1 cellular context compared by ENCODE assay signal in genomic region chr11:69640995-69641581, GRCh38.
TF ChIP-seq lines count a peak whose summit lies in the region.

Gene CCND1, plus strand, starts transcription at chr11:69641156. Its CDS starts 158 bp downstream, at chr11:69641314.

TF ChIP-seq in HepG2, 621 proteins besides CTCF, POLR2A, EP300 and RAD21 (continued from another document):
- TF ChIP-seq, protein P1, sequence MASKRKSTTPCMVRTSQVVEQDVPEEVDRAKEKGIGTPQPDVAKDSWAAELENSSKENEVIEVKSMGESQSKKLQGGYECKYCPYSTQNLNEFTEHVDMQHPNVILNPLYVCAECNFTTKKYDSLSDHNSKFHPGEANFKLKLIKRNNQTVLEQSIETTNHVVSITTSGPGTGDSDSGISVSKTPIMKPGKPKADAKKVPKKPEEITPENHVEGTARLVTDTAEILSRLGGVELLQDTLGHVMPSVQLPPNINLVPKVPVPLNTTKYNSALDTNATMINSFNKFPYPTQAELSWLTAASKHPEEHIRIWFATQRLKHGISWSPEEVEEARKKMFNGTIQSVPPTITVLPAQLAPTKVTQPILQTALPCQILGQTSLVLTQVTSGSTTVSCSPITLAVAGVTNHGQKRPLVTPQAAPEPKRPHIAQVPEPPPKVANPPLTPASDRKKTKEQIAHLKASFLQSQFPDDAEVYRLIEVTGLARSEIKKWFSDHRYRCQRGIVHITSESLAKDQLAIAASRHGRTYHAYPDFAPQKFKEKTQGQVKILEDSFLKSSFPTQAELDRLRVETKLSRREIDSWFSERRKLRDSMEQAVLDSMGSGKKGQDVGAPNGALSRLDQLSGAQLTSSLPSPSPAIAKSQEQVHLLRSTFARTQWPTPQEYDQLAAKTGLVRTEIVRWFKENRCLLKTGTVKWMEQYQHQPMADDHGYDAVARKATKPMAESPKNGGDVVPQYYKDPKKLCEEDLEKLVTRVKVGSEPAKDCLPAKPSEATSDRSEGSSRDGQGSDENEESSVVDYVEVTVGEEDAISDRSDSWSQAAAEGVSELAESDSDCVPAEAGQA (IDR thresholded peaks at IDR 0.05; ENCODE audit: low read depth), result no peak
- TF ChIP-seq, protein P1 (CRISPR knock-in tag; IDR thresholded peaks at IDR 0.05; ENCODE audit: borderline replicate concordance), result no peak
- TF ChIP-seq RFXAP (CRISPR knock-in tag; IDR thresholded peaks at IDR 0.05; ENCODE audit: borderline replicate concordance) (peak; percentile 99), ZNF143 (CRISPR knock-in tag; IDR thresholded peaks at IDR 0.05) (no peak), SNAI1 (CRISPR knock-in tag; IDR thresholded peaks at IDR 0.05; ENCODE audit: borderline replicate concordance) (peak; percentile 68; the same call in 1 of the 2 replicates), ZNF879 (CRISPR knock-in tag; IDR thresholded peaks at IDR 0.05) (no peak), ZSCAN25 (CRISPR knock-in tag; IDR thresholded peaks at IDR 0.05) (peak; percentile 58; the same call in 1 of the 2 replicates), PHB2 (IDR thresholded peaks at IDR 0.05; ENCODE audit: partially characterized antibody) (no peak), ZNF574 (CRISPR knock-in tag; IDR thresholded peaks at IDR 0.05) (peak; percentile 87), ATF1 (CRISPR knock-in tag; IDR thresholded peaks at IDR 0.05) (no peak; the same call in 1 of the 2 replicates), PRDM4 (CRISPR knock-in tag; IDR thresholded peaks at IDR 0.05; ENCODE audit: borderline replicate concordance) (no peak), XBP1 (CRISPR knock-in tag; IDR thresholded peaks at IDR 0.05) (peak; percentile 37; the same call in 1 of the 2 replicates), GFI1 (CRISPR knock-in tag; IDR thresholded peaks at IDR 0.05; ENCODE audit: borderline replicate concordance) (peak; percentile 69; the same call in 1 of the 2 replicates), ZSCAN22 (CRISPR knock-in tag; IDR thresholded peaks at IDR 0.05) (no peak), NR0B2 (CRISPR knock-in tag; IDR thresholded peaks at IDR 0.05) (peak; percentile 62; the same call in 1 of the 2 replicates), ZNF225 (CRISPR knock-in tag; IDR thresholded peaks at IDR 0.05) (0 out of 2 replicates have a peak, but pooled peaks have one; percentile 30), ZC3H13 (CRISPR knock-in tag; IDR thresholded peaks at IDR 0.05) (peak; percentile 63; the same call in 1 of the 2 replicates), RNF2 (conservative IDR thresholded peaks at IDR 0.05; ENCODE audit: low read depth) (no peak; the same call in 1 of the 2 replicates), SIX1 (CRISPR knock-in tag; IDR thresholded peaks at IDR 0.05; ENCODE audit: borderline replicate concordance) (no peak)
- TF ChIP-seq, protein P2, sequence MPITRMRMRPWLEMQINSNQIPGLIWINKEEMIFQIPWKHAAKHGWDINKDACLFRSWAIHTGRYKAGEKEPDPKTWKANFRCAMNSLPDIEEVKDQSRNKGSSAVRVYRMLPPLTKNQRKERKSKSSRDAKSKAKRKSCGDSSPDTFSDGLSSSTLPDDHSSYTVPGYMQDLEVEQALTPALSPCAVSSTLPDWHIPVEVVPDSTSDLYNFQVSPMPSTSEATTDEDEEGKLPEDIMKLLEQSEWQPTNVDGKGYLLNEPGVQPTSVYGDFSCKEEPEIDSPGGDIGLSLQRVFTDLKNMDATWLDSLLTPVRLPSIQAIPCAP (CRISPR knock-in tag; IDR thresholded peaks at IDR 0.05; ENCODE audit: low read depth), result no peak
- TF ChIP-seq, protein P3, sequence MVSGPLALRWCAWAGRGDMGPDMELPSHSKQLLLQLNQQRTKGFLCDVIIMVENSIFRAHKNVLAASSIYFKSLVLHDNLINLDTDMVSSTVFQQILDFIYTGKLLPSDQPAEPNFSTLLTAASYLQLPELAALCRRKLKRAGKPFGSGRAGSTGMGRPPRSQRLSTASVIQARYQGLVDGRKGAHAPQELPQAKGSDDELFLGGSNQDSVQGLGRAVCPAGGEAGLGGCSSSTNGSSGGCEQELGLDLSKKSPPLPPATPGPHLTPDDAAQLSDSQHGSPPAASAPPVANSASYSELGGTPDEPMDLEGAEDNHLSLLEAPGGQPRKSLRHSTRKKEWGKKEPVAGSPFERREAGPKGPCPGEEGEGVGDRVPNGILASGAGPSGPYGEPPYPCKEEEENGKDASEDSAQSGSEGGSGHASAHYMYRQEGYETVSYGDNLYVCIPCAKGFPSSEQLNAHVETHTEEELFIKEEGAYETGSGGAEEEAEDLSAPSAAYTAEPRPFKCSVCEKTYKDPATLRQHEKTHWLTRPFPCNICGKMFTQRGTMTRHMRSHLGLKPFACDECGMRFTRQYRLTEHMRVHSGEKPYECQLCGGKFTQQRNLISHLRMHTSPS (CRISPR knock-in tag; IDR thresholded peaks at IDR 0.05; ENCODE audit: low read depth), result peak; percentile 54; the same call in 1 of the 2 replicates
- TF ChIP-seq, protein P4, sequence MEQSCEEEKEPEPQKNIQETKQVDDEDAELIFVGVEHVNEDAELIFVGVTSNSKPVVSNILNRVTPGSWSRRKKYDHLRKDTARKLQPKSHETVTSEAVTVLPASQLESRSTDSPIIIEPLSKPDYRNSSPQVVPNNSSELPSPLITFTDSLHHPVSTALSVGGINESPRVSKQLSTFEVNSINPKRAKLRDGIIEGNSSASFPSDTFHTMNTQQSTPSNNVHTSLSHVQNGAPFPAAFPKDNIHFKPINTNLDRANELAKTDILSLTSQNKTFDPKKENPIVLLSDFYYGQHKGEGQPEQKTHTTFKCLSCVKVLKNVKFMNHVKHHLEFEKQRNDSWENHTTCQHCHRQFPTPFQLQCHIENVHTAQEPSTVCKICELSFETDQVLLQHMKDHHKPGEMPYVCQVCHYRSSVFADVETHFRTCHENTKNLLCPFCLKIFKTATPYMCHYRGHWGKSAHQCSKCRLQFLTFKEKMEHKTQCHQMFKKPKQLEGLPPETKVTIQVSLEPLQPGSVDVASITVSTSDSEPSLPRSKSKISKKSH (CRISPR knock-in tag; IDR thresholded peaks at IDR 0.05; ENCODE audit: borderline replicate concordance), result no peak; the same call in 1 of the 2 replicates
- TF ChIP-seq, protein P5, sequence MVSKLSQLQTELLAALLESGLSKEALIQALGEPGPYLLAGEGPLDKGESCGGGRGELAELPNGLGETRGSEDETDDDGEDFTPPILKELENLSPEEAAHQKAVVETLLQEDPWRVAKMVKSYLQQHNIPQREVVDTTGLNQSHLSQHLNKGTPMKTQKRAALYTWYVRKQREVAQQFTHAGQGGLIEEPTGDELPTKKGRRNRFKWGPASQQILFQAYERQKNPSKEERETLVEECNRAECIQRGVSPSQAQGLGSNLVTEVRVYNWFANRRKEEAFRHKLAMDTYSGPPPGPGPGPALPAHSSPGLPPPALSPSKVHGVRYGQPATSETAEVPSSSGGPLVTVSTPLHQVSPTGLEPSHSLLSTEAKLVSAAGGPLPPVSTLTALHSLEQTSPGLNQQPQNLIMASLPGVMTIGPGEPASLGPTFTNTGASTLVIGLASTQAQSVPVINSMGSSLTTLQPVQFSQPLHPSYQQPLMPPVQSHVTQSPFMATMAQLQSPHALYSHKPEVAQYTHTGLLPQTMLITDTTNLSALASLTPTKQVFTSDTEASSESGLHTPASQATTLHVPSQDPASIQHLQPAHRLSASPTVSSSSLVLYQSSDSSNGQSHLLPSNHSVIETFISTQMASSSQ (IDR thresholded peaks at IDR 0.05; ENCODE audit: low read depth), result no peak
- TF ChIP-seq, protein P5 (CRISPR knock-in tag; IDR thresholded peaks at IDR 0.05; ENCODE audit: borderline replicate concordance), result no peak
